In genomic region chr7:148084138-148084537, GRCh38 we compare ENCODE assay signal across 8 cellular contexts.
A peak's percentile ranks its signal among the peaks of the same experiment; 100 is the strongest.
DNase-seq lines count a peak whose midpoint lies in the region; ATAC-seq and TF ChIP-seq lines count a peak whose summit lies in the region.

No MANE protein-coding gene starts in this region.

- peaks cover 49% of the 10 kb centered on the region for H3K9me3 Mint-ChIP-seq in endodermal cell

- POLR2A ChIA-PET in PC-3 (lab: Charles Lee; ENCODE audit: unreplicated experiment) = no interaction called here

- H3K4me3 ChIP-seq in BLaER1 = no peak overlapping the region
- no peak overlapping the region for H3K4me3 ChIP-seq in PC-3 (ENCODE audit: low read length)
- no peak overlapping the region for H3K4me3 ChIP-seq in endodermal cell (ENCODE audit: low read length)
- H3K4me3 ChIP-seq in mucosa of descending colon = no peak overlapping the region

- H3K4me1 Mint-ChIP-seq in endodermal cell = peaks cover 9% of the 10 kb centered on the region

- H3K36me3 Mint-ChIP-seq in endodermal cell (ENCODE audit: low read depth) = peaks cover 16% of the 10 kb centered on the region

- H3K4me1 ChIP-seq in BLaER1 (peaks cover 20% of the 10 kb centered on the region), PC-3 (ENCODE audit: insufficient read depth, low read length) (no peaks in the 10 kb centered on the region), endodermal cell (ENCODE audit: control insufficient read depth, insufficient read depth, low read length) (no peaks in the 10 kb centered on the region), mucosa of descending colon (ENCODE audit: low read depth) (no peaks in the 10 kb centered on the region)

- TF ChIP-seq CTCF in PC-3 (conservative IDR thresholded peaks at IDR 0.05; ENCODE audit: low read depth, low read length) (peak; percentile 81), endodermal cell (conservative IDR thresholded peaks at IDR 0.05) (peak; percentile 96), mucosa of descending colon (IDR thresholded peaks at IDR 0.05) (no peak)

- no peaks in the 10 kb centered on the region for H3K79me2 ChIP-seq in PC-3 (ENCODE audit: low read length)

- no peaks in the 10 kb centered on the region for H3K36me3 ChIP-seq in BLaER1
- H3K36me3 ChIP-seq in PC-3 (ENCODE audit: low read depth, low read length) = no peaks in the 10 kb centered on the region
- peaks cover 9% of the 10 kb centered on the region for H3K36me3 ChIP-seq in endodermal cell (ENCODE audit: control insufficient read depth, insufficient read depth, low read length)
- H3K36me3 ChIP-seq in mucosa of descending colon (ENCODE audit: low read depth) = no peaks in the 10 kb centered on the region

- H4K20me1 ChIP-seq in BLaER1 = no peaks in the 10 kb centered on the region
- H4K20me1 ChIP-seq in PC-3 (ENCODE audit: low read length) = no peaks in the 10 kb centered on the region

- H3K4me3 Mint-ChIP-seq in endodermal cell = no peak overlapping the region

- H3K27ac Mint-ChIP-seq in endodermal cell = no peak overlapping the region

- H3K9me2 ChIP-seq in PC-3 (replicated peaks; ENCODE audit: low read length) = no peaks in the 10 kb centered on the region

- H3K27me3 Mint-ChIP-seq in endodermal cell (ENCODE audit: insufficient read depth) = peaks cover 5% of the 10 kb centered on the region

- 0 out of 2 replicates have a peak overlapping the region, but pooled peaks have one; percentile 6 for H3K4me2 ChIP-seq in BLaER1
- H3K4me2 ChIP-seq in PC-3 (ENCODE audit: low read length) = no peak overlapping the region

- CTCF ChIA-PET in PC-3 (lab: Charles Lee) = no interaction called here

- H2AFZ ChIP-seq in PC-3 (ENCODE audit: low read length) = no peak overlapping the region

- H3K9me3 ChIP-seq in BLaER1 (peaks cover 28% of the 10 kb centered on the region), PC-3 (ENCODE audit: low read length) (no peaks in the 10 kb centered on the region), endodermal cell (ENCODE audit: control insufficient read depth, low read length) (peaks cover 54% of the 10 kb centered on the region), mucosa of descending colon (no peaks in the 10 kb centered on the region)

- H3K9ac ChIP-seq in BLaER1 = no peak overlapping the region
- H3K9ac ChIP-seq in PC-3 (ENCODE audit: low read length) = no peak overlapping the region
- no peak overlapping the region for H3K9ac ChIP-seq in endodermal cell (ENCODE audit: extremely low read depth, low read length, poor library complexity, severe bottlenecking)

- no peaks in the 10 kb centered on the region for H3F3A ChIP-seq in PC-3 (ENCODE audit: low read length, unreplicated experiment)

- DNase-seq in LHCN-M2 (ENCODE audit: low read depth) = peak; percentile 15
- DNase-seq in PC-3 = peak; percentile 69
- DNase-seq in endodermal cell = peak; percentile 89
- DNase-seq in mucosa of descending colon = peak in 2 of 3 donors; percentile 26 to 72

- peak; percentile 82 for ATAC-seq in GM18867 (IDR thresholded peaks at IDR 0.05; ENCODE audit: unreplicated experiment)
- ATAC-seq in PC-3 = peak; percentile 95
- ATAC-seq in mucosa of descending colon = peak; percentile 26
- ATAC-seq in GM18861 (IDR thresholded peaks at IDR 0.05; ENCODE audit: unreplicated experiment) = no peak
- ATAC-seq in GM18498 (IDR thresholded peaks at IDR 0.05; ENCODE audit: unreplicated experiment) = no peak

- 32 to 42% methylated on average over 2 to 3 of the region's 3 CpGs for WGBS in endodermal cell (ENCODE audit: insufficient coverage in 1 of 2, insufficient read length in 1 of 2), 2 experiments

- no peaks in the 10 kb centered on the region for H3K27me3 ChIP-seq in BLaER1
- H3K27me3 ChIP-seq in PC-3 (ENCODE audit: low read length) = no peaks in the 10 kb centered on the region
- no peaks in the 10 kb centered on the region for H3K27me3 ChIP-seq in endodermal cell (ENCODE audit: control insufficient read depth, insufficient read depth, low read length, poor library complexity, severe bottlenecking)

- intact Hi-C loops in PC-3 (cut with micrococcal nuclease) = loop anchor here (1.0 to 5.0 kb wide), 6 partner anchors 514 to 1967 kb away; partner anchors contain the start of gene CNTNAP2
- intact Hi-C loops in mucosa of descending colon (cut with DNase I, micrococcal nuclease) = loop anchor here in 1 of 2 donors (10.0 kb wide), 1 partner anchor 539 kb away; no protein-coding TSS in a partner anchor

- BruUV-seq in PC-3 (replicated peaks; lab: Mats Ljungman, UMichigan) = no TSS peak

- H3K27ac ChIP-seq in BLaER1 (no peak overlapping the region), PC-3 (ENCODE audit: low read length) (no peak overlapping the region), endodermal cell (ENCODE audit: low read depth, low read length) (no peak overlapping the region)

Comparison
In these comparisons a context has a peak if more than half of its experiments do, and no peak if none do; other contexts are left out.
1. ATAC-seq: peak in GM18867 (single experiment), PC-3 (single experiment) and mucosa of descending colon (single experiment); none in GM18861 (single experiment) and GM18498 (single experiment).
2. DNase-seq: peak in every context shown above with its lines; median percentile 89 in endodermal cell; 69 in PC-3; 49 in mucosa of descending colon; 15 in LHCN-M2.